Comparison of ENCODE assay signal across 14 cellular contexts in genomic region chr5:89628876-89629635, GRCh38.
"Had no signal": no experiment of that assay in that cellular context is flagged by ENCODE, and none has a peak within 500 bp of the region (broad histone marks: within the 10 kb centered on the region; RNA-seq: fewer than 3 reads in every experiment).

No MANE protein-coding gene starts in this region.

- H3K36me3 ChIP-seq: esophagus muscularis mucosa, lower lobe of right lung had no signal

- H3K27ac ChIP-seq: esophagus muscularis mucosa, lower lobe of right lung had no signal

- H3K9me3 ChIP-seq: lower lobe of right lung had no signal

- ATAC-seq: activated CD8-positive, alpha-beta T cell treated with anti-CD3 and anti-CD28 coated beads, Interleukin-2, amount 10 ng/mL, durations not matched to agents 7 days and 5 days; lower lobe of right lung; stimulated activated naive B cell treated with anti-CD40 and anti-IgM and Interleukin-4, amounts not matched to agents 10 μg/mL and 1 μg/mL and 100 μg/mL, for 72 hours had no signal

- H3K27me3 ChIP-seq: esophagus muscularis mucosa had no signal

- DNase-seq: activated B cell treated with CpG ODN at 0.5 μM for 24 hours; activated CD4-positive, alpha-beta T cell treated with anti-CD3 and anti-CD28 coated beads for 4 hours; activated CD8-positive, alpha-beta T cell treated with anti-CD3 and anti-CD28 coated beads, Interleukin-2, amount 10 ng/mL, durations not matched to agents 7 days and 5 days; activated naive CD4-positive, alpha-beta T cell treated with Interleukin-2 at 50 U/mL for 16 hours; activated naive CD8-positive, alpha-beta T cell treated with anti-CD3 and anti-CD28 coated beads, Interleukin-2, amount 10 ng/mL, durations not matched to agents 7 days and 5 days; activated T-cell treated with anti-CD3 and anti-CD28 coated beads, Interleukin-2, amount 50 U/mL, for 24 hours; amygdala; cortex of kidney; effector CD8-positive, alpha-beta T cell; lower lobe of right lung; occipital lobe; posterior cingulate gyrus; stimulated activated naive B cell treated with anti-CD40 and anti-IgM and Interleukin-4, amounts not matched to agents 10 μg/mL and 1 μg/mL and 100 μg/mL, for 72 hours had no signal

- H3K4me3 ChIP-seq: esophagus muscularis mucosa, lower lobe of right lung had no signal

- H3K4me1 ChIP-seq: esophagus muscularis mucosa, lower lobe of right lung had no signal
